ENCODE assay signal across 8 cellular contexts in the genomic region with DNA sequence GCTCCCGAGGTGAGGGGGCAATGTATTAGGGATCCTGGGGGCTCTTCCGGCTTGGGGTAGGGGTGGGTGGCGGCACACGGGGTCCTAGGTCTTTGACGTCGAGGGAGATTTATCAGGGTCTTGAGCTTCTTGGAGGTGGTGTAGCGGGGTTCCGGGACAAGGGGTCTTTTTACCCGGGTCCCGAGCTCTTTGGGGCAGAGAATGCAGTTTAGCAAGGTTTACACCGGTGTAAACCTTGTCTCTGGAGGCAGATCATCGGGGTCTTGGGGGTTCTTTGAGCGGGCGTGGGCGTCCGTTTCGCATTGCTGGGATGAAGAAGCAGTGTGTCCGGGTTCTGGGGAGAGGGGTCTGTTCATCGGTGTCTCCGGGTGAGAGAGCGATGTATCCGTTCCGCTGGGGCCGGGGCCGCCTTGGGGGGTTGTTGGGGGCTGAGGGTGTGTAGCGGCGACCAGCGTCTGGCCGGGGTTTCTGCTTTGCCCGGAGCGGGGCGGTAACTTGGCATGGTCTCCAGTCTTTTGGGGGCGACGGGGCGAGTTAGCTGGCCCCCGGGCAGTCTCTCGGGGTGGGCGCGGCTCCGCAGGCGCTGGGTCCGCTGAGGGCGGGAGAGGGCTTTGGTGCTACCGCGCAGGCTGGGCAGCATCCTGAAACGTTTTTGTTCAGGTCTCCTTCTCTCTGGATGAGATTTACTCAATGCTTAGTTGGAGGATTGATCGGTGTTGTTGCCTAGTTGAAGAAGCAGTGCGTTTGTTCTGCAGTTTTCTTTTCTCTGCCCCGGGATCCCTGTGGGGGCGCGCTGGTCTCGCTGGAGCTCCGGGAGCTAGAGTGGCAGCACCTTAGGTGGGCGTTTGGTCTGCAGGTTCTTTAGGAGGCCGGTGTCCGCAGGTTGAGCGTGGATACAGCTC.
DNase-seq lines count a peak whose midpoint lies in the region; ATAC-seq and TF ChIP-seq lines count a peak whose summit lies in the region.

No MANE protein-coding gene starts in this region.

- no peaks in the 10 kb centered on the region for H3K9me3 Mint-ChIP-seq in memory B cell

- no peak for TF ChIP-seq CTCF in GM10266 (IDR thresholded peaks at IDR 0.05; ENCODE audit: control insufficient read depth, insufficient read depth, low read depth, missing control alignments)

- no peaks in the 10 kb centered on the region for H3K36me3 ChIP-seq in endocrine pancreas (ENCODE audit: control insufficient read depth, insufficient read depth, low read length)

- H3K27me3 ChIP-seq in endocrine pancreas (ENCODE audit: control insufficient read depth, insufficient read depth, low read length): no peaks in the 10 kb centered on the region

- H3K4me1 ChIP-seq in endocrine pancreas (ENCODE audit: control insufficient read depth, insufficient read depth, low read length): peaks cover 12% of the 10 kb centered on the region

- peak overlapping the region; percentile 73 for H3K4me3 ChIP-seq in endocrine pancreas (ENCODE audit: control insufficient read depth, insufficient read depth, low read length)

- no peak for ATAC-seq in memory B cell (ENCODE audit: low read depth)
- no peak for ATAC-seq in stimulated activated naive CD8-positive, alpha-beta T cell treated with anti-CD3 and anti-CD28 coated beads, Interleukin-15, Interleukin-2, amounts not matched to agents 100 U/mL and 50 U/mL, for 24 hours
- ATAC-seq in HG02973 (IDR thresholded peaks at IDR 0.05; ENCODE audit: unreplicated experiment): no peak

- peak overlapping the region; percentile 94 for H3K27ac Mint-ChIP-seq in memory B cell

- no peaks in the 10 kb centered on the region for H3K9me3 ChIP-seq in endocrine pancreas (ENCODE audit: control insufficient read depth, low read length)

- DNase-seq in GM10266 (ENCODE audit: extremely low spot score) (peak; percentile 32), NCI-H1092 (lab: John Stamatoyannopoulos, UW) (peak; percentile 11), memory B cell (ENCODE audit: low spot score in 2 of 2) (peak; percentile 11 to 29), NCI-H187 (lab: John Stamatoyannopoulos, UW) (no peak)
- peak; percentile 73 for DNase-seq in activated CD8-positive, alpha-beta memory T cell treated with anti-CD3 and anti-CD28 coated beads for 24 hours
- peak; percentile 41 for DNase-seq in stimulated activated naive CD8-positive, alpha-beta T cell treated with anti-CD3 and anti-CD28 coated beads, Interleukin-15, Interleukin-2, amounts not matched to agents 100 U/mL and 50 U/mL, for 24 hours

- H3K36me3 Mint-ChIP-seq in memory B cell: no peaks in the 10 kb centered on the region

- H3K4me3 Mint-ChIP-seq in memory B cell: peak overlapping the region; percentile 92

- H3K27me3 Mint-ChIP-seq in memory B cell: no peaks in the 10 kb centered on the region

- H3K4me1 Mint-ChIP-seq in memory B cell: peaks cover 16% of the 10 kb centered on the region

- peak overlapping the region; percentile 96 for H3K9ac ChIP-seq in endocrine pancreas (ENCODE audit: control insufficient read depth, insufficient read depth, low read length)

Comparison
In these comparisons a context has a peak if more than half of its experiments do, and no peak if none do; other contexts are left out.
1. DNase-seq: peak in GM10266 (single experiment), NCI-H1092 (single experiment), activated CD8-positive, alpha-beta memory T cell treated with anti-CD3 and anti-CD28 coated beads for 24 hours (single experiment), memory B cell (2 of 2) and stimulated activated naive CD8-positive, alpha-beta T cell treated with anti-CD3 and anti-CD28 coated beads, Interleukin-15, Interleukin-2, amounts not matched to agents 100 U/mL and 50 U/mL, for 24 hours (single experiment); none in NCI-H187 (0 of 2).